Comparison of ENCODE assay signal across 1 cellular context in the genomic region with DNA sequence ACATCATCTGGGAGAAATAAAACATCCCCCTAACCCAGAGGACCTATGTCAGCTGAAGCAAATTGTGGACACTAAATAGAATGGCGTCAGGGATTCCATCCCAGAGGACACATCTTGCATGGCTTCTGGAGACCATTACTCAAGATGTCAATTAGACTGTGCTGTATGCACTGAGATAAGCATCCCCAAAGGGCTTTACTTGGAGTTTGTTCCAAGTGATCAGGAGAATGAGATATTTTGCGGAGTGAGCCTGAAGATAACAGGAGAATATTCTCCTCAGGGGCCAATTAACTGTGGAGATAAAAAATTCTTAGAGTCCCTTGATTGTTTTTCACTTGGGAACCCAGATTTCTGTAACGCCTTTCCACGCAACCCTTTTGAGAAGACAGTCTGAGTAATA.
TF ChIP-seq lines count a peak whose summit lies in the region.

No MANE protein-coding gene starts in this region.

TF ChIP-seq in K562, 482 proteins besides CTCF, POLR2A, EP300 and RAD21 (continued from another document and continues in another):
- TF ChIP-seq, protein P1, sequence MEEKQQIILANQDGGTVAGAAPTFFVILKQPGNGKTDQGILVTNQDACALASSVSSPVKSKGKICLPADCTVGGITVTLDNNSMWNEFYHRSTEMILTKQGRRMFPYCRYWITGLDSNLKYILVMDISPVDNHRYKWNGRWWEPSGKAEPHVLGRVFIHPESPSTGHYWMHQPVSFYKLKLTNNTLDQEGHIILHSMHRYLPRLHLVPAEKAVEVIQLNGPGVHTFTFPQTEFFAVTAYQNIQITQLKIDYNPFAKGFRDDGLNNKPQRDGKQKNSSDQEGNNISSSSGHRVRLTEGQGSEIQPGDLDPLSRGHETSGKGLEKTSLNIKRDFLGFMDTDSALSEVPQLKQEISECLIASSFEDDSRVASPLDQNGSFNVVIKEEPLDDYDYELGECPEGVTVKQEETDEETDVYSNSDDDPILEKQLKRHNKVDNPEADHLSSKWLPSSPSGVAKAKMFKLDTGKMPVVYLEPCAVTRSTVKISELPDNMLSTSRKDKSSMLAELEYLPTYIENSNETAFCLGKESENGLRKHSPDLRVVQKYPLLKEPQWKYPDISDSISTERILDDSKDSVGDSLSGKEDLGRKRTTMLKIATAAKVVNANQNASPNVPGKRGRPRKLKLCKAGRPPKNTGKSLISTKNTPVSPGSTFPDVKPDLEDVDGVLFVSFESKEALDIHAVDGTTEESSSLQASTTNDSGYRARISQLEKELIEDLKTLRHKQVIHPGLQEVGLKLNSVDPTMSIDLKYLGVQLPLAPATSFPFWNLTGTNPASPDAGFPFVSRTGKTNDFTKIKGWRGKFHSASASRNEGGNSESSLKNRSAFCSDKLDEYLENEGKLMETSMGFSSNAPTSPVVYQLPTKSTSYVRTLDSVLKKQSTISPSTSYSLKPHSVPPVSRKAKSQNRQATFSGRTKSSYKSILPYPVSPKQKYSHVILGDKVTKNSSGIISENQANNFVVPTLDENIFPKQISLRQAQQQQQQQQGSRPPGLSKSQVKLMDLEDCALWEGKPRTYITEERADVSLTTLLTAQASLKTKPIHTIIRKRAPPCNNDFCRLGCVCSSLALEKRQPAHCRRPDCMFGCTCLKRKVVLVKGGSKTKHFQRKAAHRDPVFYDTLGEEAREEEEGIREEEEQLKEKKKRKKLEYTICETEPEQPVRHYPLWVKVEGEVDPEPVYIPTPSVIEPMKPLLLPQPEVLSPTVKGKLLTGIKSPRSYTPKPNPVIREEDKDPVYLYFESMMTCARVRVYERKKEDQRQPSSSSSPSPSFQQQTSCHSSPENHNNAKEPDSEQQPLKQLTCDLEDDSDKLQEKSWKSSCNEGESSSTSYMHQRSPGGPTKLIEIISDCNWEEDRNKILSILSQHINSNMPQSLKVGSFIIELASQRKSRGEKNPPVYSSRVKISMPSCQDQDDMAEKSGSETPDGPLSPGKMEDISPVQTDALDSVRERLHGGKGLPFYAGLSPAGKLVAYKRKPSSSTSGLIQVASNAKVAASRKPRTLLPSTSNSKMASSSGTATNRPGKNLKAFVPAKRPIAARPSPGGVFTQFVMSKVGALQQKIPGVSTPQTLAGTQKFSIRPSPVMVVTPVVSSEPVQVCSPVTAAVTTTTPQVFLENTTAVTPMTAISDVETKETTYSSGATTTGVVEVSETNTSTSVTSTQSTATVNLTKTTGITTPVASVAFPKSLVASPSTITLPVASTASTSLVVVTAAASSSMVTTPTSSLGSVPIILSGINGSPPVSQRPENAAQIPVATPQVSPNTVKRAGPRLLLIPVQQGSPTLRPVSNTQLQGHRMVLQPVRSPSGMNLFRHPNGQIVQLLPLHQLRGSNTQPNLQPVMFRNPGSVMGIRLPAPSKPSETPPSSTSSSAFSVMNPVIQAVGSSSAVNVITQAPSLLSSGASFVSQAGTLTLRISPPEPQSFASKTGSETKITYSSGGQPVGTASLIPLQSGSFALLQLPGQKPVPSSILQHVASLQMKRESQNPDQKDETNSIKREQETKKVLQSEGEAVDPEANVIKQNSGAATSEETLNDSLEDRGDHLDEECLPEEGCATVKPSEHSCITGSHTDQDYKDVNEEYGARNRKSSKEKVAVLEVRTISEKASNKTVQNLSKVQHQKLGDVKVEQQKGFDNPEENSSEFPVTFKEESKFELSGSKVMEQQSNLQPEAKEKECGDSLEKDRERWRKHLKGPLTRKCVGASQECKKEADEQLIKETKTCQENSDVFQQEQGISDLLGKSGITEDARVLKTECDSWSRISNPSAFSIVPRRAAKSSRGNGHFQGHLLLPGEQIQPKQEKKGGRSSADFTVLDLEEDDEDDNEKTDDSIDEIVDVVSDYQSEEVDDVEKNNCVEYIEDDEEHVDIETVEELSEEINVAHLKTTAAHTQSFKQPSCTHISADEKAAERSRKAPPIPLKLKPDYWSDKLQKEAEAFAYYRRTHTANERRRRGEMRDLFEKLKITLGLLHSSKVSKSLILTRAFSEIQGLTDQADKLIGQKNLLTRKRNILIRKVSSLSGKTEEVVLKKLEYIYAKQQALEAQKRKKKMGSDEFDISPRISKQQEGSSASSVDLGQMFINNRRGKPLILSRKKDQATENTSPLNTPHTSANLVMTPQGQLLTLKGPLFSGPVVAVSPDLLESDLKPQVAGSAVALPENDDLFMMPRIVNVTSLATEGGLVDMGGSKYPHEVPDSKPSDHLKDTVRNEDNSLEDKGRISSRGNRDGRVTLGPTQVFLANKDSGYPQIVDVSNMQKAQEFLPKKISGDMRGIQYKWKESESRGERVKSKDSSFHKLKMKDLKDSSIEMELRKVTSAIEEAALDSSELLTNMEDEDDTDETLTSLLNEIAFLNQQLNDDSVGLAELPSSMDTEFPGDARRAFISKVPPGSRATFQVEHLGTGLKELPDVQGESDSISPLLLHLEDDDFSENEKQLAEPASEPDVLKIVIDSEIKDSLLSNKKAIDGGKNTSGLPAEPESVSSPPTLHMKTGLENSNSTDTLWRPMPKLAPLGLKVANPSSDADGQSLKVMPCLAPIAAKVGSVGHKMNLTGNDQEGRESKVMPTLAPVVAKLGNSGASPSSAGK (IDR thresholded peaks at IDR 0.05) = no peak
- TF ChIP-seq ZNF77 (CRISPR knock-in tag; IDR thresholded peaks at IDR 0.05) (no peak), FOXA3 (CRISPR knock-in tag; conservative IDR thresholded peaks at IDR 0.05 in 1 of 2, IDR thresholded peaks at IDR 0.05 in 1 of 2) (no peak), SP1 (CRISPR knock-in tag; IDR thresholded peaks at IDR 0.05) (no peak), DDX20 (tag; IDR thresholded peaks at IDR 0.05; ENCODE audit: low read depth) (no peak), ZKSCAN3 (CRISPR knock-in tag; IDR thresholded peaks at IDR 0.05) (no peak), CHD4 (IDR thresholded peaks at IDR 0.05; ENCODE audit: insufficient read depth, insufficient replicate concordance, low read depth, low read length, poor library complexity, severe bottlenecking) (no peak), GATAD2A (IDR thresholded peaks at IDR 0.05) (no peak), CBX1 (IDR thresholded peaks at IDR 0.05; ENCODE audit: low read depth) (no peak), ELF2 (CRISPR knock-in tag; IDR thresholded peaks at IDR 0.05) (no peak), ZKSCAN8 (CRISPR knock-in tag; IDR thresholded peaks at IDR 0.05) (no peak), ERF (CRISPR knock-in tag; IDR thresholded peaks at IDR 0.05) (no peak), NR2F6 (CRISPR knock-in tag; IDR thresholded peaks at IDR 0.05) (no peak), SREBF1 (IDR thresholded peaks at IDR 0.05; ENCODE audit: borderline replicate concordance, low read depth, low read length) (no peak), ATF7 (IDR thresholded peaks at IDR 0.05) (peak; percentile 59; the same call in 1 of the 2 replicates), TARDBP (IDR thresholded peaks at IDR 0.05) (no peak), ZNF282 (CRISPR knock-in tag; IDR thresholded peaks at IDR 0.05) (no peak), ZNF785 (CRISPR knock-in tag; IDR thresholded peaks at IDR 0.05) (no peak), POLR2G (IDR thresholded peaks at IDR 0.05; ENCODE audit: low read depth, low read length) (no peak), SRSF1 (IDR thresholded peaks at IDR 0.05; ENCODE audit: low read depth, low read length) (no peak), POLR2AphosphoS5 (IDR thresholded peaks at IDR 0.05; ENCODE audit: control insufficient read depth, insufficient read depth, low read depth, low read length) (peak; percentile 36; the same call in 1 of the 2 replicates), ZNF175 (CRISPR knock-in tag; IDR thresholded peaks at IDR 0.05; ENCODE audit: low read depth) (no peak), PML (IDR thresholded peaks at IDR 0.05; ENCODE audit: low read length) (peak; percentile 74; the same call in 1 of the 2 replicates), ZNF717 (CRISPR knock-in tag; IDR thresholded peaks at IDR 0.05) (no peak), ZBTB8A (IDR thresholded peaks at IDR 0.05; ENCODE audit: partially characterized antibody) (no peak)
- TF ChIP-seq, protein P2, sequence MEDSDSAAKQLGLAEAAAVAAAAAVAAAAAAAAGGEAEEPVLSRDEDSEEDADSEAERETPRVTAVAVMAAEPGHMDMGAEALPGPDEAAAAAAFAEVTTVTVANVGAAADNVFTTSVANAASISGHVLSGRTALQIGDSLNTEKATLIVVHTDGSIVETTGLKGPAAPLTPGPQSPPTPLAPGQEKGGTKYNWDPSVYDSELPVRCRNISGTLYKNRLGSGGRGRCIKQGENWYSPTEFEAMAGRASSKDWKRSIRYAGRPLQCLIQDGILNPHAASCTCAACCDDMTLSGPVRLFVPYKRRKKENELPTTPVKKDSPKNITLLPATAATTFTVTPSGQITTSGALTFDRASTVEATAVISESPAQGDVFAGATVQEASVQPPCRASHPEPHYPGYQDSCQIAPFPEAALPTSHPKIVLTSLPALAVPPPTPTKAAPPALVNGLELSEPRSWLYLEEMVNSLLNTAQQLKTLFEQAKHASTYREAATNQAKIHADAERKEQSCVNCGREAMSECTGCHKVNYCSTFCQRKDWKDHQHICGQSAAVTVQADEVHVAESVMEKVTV (CRISPR knock-in tag; IDR thresholded peaks at IDR 0.05) = no peak
- TF ChIP-seq, protein P3, sequence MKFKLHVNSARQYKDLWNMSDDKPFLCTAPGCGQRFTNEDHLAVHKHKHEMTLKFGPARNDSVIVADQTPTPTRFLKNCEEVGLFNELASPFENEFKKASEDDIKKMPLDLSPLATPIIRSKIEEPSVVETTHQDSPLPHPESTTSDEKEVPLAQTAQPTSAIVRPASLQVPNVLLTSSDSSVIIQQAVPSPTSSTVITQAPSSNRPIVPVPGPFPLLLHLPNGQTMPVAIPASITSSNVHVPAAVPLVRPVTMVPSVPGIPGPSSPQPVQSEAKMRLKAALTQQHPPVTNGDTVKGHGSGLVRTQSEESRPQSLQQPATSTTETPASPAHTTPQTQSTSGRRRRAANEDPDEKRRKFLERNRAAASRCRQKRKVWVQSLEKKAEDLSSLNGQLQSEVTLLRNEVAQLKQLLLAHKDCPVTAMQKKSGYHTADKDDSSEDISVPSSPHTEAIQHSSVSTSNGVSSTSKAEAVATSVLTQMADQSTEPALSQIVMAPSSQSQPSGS (CRISPR knock-in tag; IDR thresholded peaks at IDR 0.05) = no peak
- TF ChIP-seq, protein P4, sequence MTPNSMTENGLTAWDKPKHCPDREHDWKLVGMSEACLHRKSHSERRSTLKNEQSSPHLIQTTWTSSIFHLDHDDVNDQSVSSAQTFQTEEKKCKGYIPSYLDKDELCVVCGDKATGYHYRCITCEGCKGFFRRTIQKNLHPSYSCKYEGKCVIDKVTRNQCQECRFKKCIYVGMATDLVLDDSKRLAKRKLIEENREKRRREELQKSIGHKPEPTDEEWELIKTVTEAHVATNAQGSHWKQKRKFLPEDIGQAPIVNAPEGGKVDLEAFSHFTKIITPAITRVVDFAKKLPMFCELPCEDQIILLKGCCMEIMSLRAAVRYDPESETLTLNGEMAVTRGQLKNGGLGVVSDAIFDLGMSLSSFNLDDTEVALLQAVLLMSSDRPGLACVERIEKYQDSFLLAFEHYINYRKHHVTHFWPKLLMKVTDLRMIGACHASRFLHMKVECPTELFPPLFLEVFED (CRISPR knock-in tag; conservative IDR thresholded peaks at IDR 0.05) = no peak
- TF ChIP-seq, protein P5, sequence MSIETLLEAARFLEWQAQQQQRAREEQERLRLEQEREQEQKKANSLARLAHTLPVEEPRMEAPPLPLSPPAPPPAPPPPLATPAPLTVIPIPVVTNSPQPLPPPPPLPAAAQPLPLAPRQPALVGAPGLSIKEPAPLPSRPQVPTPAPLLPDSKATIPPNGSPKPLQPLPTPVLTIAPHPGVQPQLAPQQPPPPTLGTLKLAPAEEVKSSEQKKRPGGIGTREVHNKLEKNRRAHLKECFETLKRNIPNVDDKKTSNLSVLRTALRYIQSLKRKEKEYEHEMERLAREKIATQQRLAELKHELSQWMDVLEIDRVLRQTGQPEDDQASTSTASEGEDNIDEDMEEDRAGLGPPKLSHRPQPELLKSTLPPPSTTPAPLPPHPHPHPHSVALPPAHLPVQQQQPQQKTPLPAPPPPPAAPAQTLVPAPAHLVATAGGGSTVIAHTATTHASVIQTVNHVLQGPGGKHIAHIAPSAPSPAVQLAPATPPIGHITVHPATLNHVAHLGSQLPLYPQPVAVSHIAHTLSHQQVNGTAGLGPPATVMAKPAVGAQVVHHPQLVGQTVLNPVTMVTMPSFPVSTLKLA (conservative IDR thresholded peaks at IDR 0.05) = no peak
- TF ChIP-seq, protein P6, sequence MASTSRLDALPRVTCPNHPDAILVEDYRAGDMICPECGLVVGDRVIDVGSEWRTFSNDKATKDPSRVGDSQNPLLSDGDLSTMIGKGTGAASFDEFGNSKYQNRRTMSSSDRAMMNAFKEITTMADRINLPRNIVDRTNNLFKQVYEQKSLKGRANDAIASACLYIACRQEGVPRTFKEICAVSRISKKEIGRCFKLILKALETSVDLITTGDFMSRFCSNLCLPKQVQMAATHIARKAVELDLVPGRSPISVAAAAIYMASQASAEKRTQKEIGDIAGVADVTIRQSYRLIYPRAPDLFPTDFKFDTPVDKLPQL (IDR thresholded peaks at IDR 0.05; ENCODE audit: extremely low read depth, insufficient read length) = no peak
- TF ChIP-seq, protein P7, sequence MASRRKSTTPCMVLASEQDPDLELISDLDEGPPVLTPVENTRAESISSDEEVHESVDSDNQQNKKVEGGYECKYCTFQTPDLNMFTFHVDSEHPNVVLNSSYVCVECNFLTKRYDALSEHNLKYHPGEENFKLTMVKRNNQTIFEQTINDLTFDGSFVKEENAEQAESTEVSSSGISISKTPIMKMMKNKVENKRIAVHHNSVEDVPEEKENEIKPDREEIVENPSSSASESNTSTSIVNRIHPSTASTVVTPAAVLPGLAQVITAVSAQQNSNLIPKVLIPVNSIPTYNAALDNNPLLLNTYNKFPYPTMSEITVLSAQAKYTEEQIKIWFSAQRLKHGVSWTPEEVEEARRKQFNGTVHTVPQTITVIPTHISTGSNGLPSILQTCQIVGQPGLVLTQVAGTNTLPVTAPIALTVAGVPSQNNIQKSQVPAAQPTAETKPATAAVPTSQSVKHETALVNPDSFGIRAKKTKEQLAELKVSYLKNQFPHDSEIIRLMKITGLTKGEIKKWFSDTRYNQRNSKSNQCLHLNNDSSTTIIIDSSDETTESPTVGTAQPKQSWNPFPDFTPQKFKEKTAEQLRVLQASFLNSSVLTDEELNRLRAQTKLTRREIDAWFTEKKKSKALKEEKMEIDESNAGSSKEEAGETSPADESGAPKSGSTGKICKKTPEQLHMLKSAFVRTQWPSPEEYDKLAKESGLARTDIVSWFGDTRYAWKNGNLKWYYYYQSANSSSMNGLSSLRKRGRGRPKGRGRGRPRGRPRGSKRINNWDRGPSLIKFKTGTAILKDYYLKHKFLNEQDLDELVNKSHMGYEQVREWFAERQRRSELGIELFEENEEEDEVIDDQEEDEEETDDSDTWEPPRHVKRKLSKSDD (conservative IDR thresholded peaks at IDR 0.05; ENCODE audit: low read length) = no peak
